Comparison of ENCODE assay signal across 17 cellular contexts in genomic region chr5:167993771-167994170, GRCh38.
"Had no signal": no experiment of that assay in that cellular context is flagged by ENCODE, and none has a peak within 500 bp of the region (broad histone marks: within the 10 kb centered on the region; RNA-seq: fewer than 3 reads in every experiment).

No MANE protein-coding gene starts in this region.

- H3K27me3 Mint-ChIP-seq: activated T-cell treated with anti-CD3 and anti-CD28 coated beads, Interleukin-2, amount 50 U/mL, for 24 hours had no signal

- H3K4me3 ChIP-seq: body of pancreas, esophagus muscularis mucosa, neural progenitor cell, ovary, tibial artery, uterus had no signal

- H3K27me3 ChIP-seq: body of pancreas, esophagus muscularis mucosa, neural progenitor cell, ovary, tibial artery, uterus had no signal

- H3K36me3 ChIP-seq: neural progenitor cell, ovary, tibial artery, uterus had no signal

- FAIRE-seq: small intestine had no signal

- H3K27ac ChIP-seq: body of pancreas, esophagus muscularis mucosa, neural progenitor cell, ovary, tibial artery, uterus had no signal

- H3K4me1 ChIP-seq: body of pancreas, esophagus muscularis mucosa, neural progenitor cell, tibial artery, uterus had no signal

- H3K9me3 Mint-ChIP-seq: activated naive CD4-positive, alpha-beta T cell treated with anti-CD3 and anti-CD28 coated beads, Interleukin-2, amount 50 U/mL, for 24 hours; activated T-cell treated with anti-CD3 and anti-CD28 coated beads, Interleukin-2, amount 50 U/mL, for 24 hours; neural progenitor cell; T-helper 2 cell treated with Interferon-gamma antibody and Interleukin-4, amounts not matched to agents 5 μg/mL and 100 μg/mL, for 36 hours had no signal

- H3K4me3 Mint-ChIP-seq: activated naive CD4-positive, alpha-beta T cell treated with anti-CD3 and anti-CD28 coated beads, Interleukin-2, amount 50 U/mL, for 24 hours; activated T-cell treated with anti-CD3 and anti-CD28 coated beads, Interleukin-2, amount 50 U/mL, for 24 hours; neural progenitor cell; T-helper 2 cell treated with Interferon-gamma antibody and Interleukin-4, amounts not matched to agents 5 μg/mL and 100 μg/mL, for 36 hours had no signal

- DNase-seq: activated effector memory CD4-positive, alpha-beta T cell treated with Interleukin-2 at 50 U/mL for 16 hours; activated T-cell treated with anti-CD3 and anti-CD28 coated beads, Interleukin-2, amount 50 U/mL, for 24 hours; body of pancreas; cerebellar nuclear complex; dermis blood vessel endothelial cell; foreskin fibroblast; islet precursor cell; midbrain; ovary; small intestine; tibial artery; uterus had no signal

- H3K9me3 ChIP-seq: body of pancreas, esophagus muscularis mucosa, ovary, tibial artery, uterus had no signal

- H3K36me3 Mint-ChIP-seq: activated naive CD4-positive, alpha-beta T cell treated with anti-CD3 and anti-CD28 coated beads, Interleukin-2, amount 50 U/mL, for 24 hours had no signal

- H3K27ac Mint-ChIP-seq: activated naive CD4-positive, alpha-beta T cell treated with anti-CD3 and anti-CD28 coated beads, Interleukin-2, amount 50 U/mL, for 24 hours; activated T-cell treated with anti-CD3 and anti-CD28 coated beads, Interleukin-2, amount 50 U/mL, for 24 hours; neural progenitor cell; T-helper 2 cell treated with Interferon-gamma antibody and Interleukin-4, amounts not matched to agents 5 μg/mL and 100 μg/mL, for 36 hours had no signal

- ATAC-seq: activated CD4-positive, CD25-positive, alpha-beta regulatory T cell treated with anti-CD3 and anti-CD28 coated beads, Interleukin-2, amount 50 U/mL, for 24 hours; body of pancreas had no signal

- H3K4me2 ChIP-seq: neural progenitor cell had no signal

- H3K9ac ChIP-seq: neural progenitor cell had no signal

- H2AFZ ChIP-seq: neural progenitor cell had no signal

- H3K4me1 Mint-ChIP-seq: activated naive CD4-positive, alpha-beta T cell treated with anti-CD3 and anti-CD28 coated beads, Interleukin-2, amount 50 U/mL, for 24 hours had no signal
